In genomic region chr2:99431587-99432275, GRCh38 we compare ENCODE assay signal across 1 cellular context.
TF ChIP-seq lines count a peak whose summit lies in the region.

No MANE protein-coding gene starts in this region.

TF ChIP-seq in HepG2, 621 proteins besides CTCF, POLR2A, EP300 and RAD21:
- TF ChIP-seq ZBTB49 (CRISPR knock-in tag; IDR thresholded peaks at IDR 0.05; ENCODE audit: borderline replicate concordance) (no peak), NR0B2 (CRISPR knock-in tag; IDR thresholded peaks at IDR 0.05) (no peak), ZNF576 (CRISPR knock-in tag; IDR thresholded peaks at IDR 0.05) (no peak), CERS6 (CRISPR knock-in tag; IDR thresholded peaks at IDR 0.05) (no peak), PBX2 (CRISPR knock-in tag; IDR thresholded peaks at IDR 0.05) (no peak)
